Comparison of ENCODE assay signal across 2 cellular contexts in the genomic region with DNA sequence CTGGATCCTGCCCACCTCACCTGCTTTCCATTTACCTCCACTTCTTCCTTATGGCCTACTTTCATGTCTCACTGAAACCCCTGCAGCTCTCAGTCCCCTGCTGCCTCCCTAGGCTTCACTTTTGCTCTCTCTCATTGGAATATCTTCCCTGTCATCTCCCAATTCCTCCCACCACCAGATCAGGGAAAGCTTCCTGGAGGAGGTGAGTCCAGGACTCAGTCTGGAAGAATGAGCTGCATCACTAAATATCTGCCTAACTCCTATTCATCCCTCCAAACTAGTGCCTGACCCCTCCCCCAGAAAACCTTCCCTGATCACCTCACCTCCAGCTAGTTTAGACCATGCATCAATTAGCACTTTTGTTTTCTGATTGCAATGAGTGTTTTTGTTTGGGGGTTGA.
TF ChIP-seq lines count a peak whose summit lies in the region.

No MANE protein-coding gene starts in this region.

TF ChIP-seq in A549, 52 proteins besides CTCF, POLR2A, EP300 and RAD21:
- TF ChIP-seq NR3C1 (IDR thresholded peaks at IDR 0.05), result no peak
- TF ChIP-seq HMGXB4 (CRISPR knock-in tag; IDR thresholded peaks at IDR 0.05; ENCODE audit: borderline replicate concordance), result no peak
- no peak for TF ChIP-seq PHF8 (IDR thresholded peaks at IDR 0.05; ENCODE audit: borderline replicate concordance, low read depth)
- no peak for TF ChIP-seq FOXS1 (CRISPR knock-in tag; IDR thresholded peaks at IDR 0.05)
- TF ChIP-seq, protein P1, sequence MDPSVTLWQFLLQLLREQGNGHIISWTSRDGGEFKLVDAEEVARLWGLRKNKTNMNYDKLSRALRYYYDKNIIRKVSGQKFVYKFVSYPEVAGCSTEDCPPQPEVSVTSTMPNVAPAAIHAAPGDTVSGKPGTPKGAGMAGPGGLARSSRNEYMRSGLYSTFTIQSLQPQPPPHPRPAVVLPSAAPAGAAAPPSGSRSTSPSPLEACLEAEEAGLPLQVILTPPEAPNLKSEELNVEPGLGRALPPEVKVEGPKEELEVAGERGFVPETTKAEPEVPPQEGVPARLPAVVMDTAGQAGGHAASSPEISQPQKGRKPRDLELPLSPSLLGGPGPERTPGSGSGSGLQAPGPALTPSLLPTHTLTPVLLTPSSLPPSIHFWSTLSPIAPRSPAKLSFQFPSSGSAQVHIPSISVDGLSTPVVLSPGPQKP (IDR thresholded peaks at IDR 0.05; ENCODE audit: low read depth, low read length), result no peak
- TF ChIP-seq E2F6 (IDR thresholded peaks at IDR 0.05; ENCODE audit: borderline replicate concordance, low read depth), result no peak
- no peak for TF ChIP-seq RNF2 (IDR thresholded peaks at IDR 0.05; ENCODE audit: borderline replicate concordance, low read depth)
- TF ChIP-seq FOSB (CRISPR knock-in tag; IDR thresholded peaks at IDR 0.05), result no peak
- no peak for TF ChIP-seq CHD4 (IDR thresholded peaks at IDR 0.05; ENCODE audit: borderline replicate concordance)
- TF ChIP-seq EHMT2 (IDR thresholded peaks at IDR 0.05; ENCODE audit: low read depth), result no peak
- TF ChIP-seq, protein P2, sequence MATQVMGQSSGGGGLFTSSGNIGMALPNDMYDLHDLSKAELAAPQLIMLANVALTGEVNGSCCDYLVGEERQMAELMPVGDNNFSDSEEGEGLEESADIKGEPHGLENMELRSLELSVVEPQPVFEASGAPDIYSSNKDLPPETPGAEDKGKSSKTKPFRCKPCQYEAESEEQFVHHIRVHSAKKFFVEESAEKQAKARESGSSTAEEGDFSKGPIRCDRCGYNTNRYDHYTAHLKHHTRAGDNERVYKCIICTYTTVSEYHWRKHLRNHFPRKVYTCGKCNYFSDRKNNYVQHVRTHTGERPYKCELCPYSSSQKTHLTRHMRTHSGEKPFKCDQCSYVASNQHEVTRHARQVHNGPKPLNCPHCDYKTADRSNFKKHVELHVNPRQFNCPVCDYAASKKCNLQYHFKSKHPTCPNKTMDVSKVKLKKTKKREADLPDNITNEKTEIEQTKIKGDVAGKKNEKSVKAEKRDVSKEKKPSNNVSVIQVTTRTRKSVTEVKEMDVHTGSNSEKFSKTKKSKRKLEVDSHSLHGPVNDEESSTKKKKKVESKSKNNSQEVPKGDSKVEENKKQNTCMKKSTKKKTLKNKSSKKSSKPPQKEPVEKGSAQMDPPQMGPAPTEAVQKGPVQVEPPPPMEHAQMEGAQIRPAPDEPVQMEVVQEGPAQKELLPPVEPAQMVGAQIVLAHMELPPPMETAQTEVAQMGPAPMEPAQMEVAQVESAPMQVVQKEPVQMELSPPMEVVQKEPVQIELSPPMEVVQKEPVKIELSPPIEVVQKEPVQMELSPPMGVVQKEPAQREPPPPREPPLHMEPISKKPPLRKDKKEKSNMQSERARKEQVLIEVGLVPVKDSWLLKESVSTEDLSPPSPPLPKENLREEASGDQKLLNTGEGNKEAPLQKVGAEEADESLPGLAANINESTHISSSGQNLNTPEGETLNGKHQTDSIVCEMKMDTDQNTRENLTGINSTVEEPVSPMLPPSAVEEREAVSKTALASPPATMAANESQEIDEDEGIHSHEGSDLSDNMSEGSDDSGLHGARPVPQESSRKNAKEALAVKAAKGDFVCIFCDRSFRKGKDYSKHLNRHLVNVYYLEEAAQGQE (IDR thresholded peaks at IDR 0.05), result no peak
- TF ChIP-seq ZFP36 (IDR thresholded peaks at IDR 0.05; ENCODE audit: borderline replicate concordance, partially characterized antibody), result no peak
- TF ChIP-seq CEBPB (IDR thresholded peaks at IDR 0.05), result no peak
- no peak for TF ChIP-seq JUN (IDR thresholded peaks at IDR 0.05)
TF ChIP-seq in A549: peak in this region for 0.

TF ChIP-seq in H1, 55 proteins besides CTCF, POLR2A, EP300 and RAD21:
- TF ChIP-seq EGR1 (IDR thresholded peaks at IDR 0.05; ENCODE audit: borderline replicate concordance, low read depth, low read length) (no peak), FOSL1 (IDR thresholded peaks at IDR 0.05; ENCODE audit: insufficient read depth, low read depth, low read length) (no peak), USF2 (IDR thresholded peaks at IDR 0.05; ENCODE audit: low read length) (no peak), CBX5 (IDR thresholded peaks at IDR 0.05; ENCODE audit: low read depth, low read length) (no peak), E2F6 (IDR thresholded peaks at IDR 0.05) (no peak), NANOG (IDR thresholded peaks at IDR 0.05; ENCODE audit: insufficient read depth, low read depth, low read length, poor library complexity, severe bottlenecking) (no peak), RXRA (IDR thresholded peaks at IDR 0.05; ENCODE audit: insufficient read depth, low read depth, low read length) (no peak), YY1 (IDR thresholded peaks at IDR 0.05; ENCODE audit: low read depth, low read length) (no peak), CREB1 (IDR thresholded peaks at IDR 0.05) (no peak), JUND (IDR thresholded peaks at IDR 0.05; ENCODE audit: low read length) (no peak), EZH2 (IDR thresholded peaks at IDR 0.05; ENCODE audit: low read depth, low read length, severe bottlenecking) (no peak), CTBP2 (IDR thresholded peaks at IDR 0.05; ENCODE audit: borderline replicate concordance, insufficient read depth, insufficient read length, low read length) (no peak), JUN (IDR thresholded peaks at IDR 0.05; ENCODE audit: low read depth, low read length) (no peak)
TF ChIP-seq in H1: peak in this region for 0.
